ENCODE assay signal across 23 cellular contexts in genomic region chr17:50467114-50467854, GRCh38. TPM values are rescaled to one million over a fixed set of nuclear protein-coding genes. Genes with fewer than 3 reads are reported as not detected.
DNase-seq lines count a peak whose midpoint lies in the region; ATAC-seq and TF ChIP-seq lines count a peak whose summit lies in the region.
"Had no signal": no experiment of that assay in that cellular context is flagged by ENCODE, and none has a peak within 500 bp of the region (broad histone marks: within the 10 kb centered on the region; RNA-seq: fewer than 3 reads in every experiment).

No MANE protein-coding gene starts in this region.

- H3K9me3 ChIP-seq in colonic mucosa (no peaks in the 10 kb centered on the region), uterus (no peaks in the 10 kb centered on the region)
- H3K9me3 ChIP-seq: tibial nerve had no signal

- peak overlapping the region; percentile 79 for H3K27ac ChIP-seq in colonic mucosa
- H3K27ac ChIP-seq in uterus = no peak overlapping the region
- H3K27ac ChIP-seq: SK-N-MC, tibial nerve had no signal

- peaks cover 6% of the 10 kb centered on the region for H3K27me3 Mint-ChIP-seq in activated naive CD8-positive, alpha-beta T cell
- peaks cover 25% of the 10 kb centered on the region for H3K27me3 Mint-ChIP-seq in activated naive CD8-positive, alpha-beta T cell treated with anti-CD3 and anti-CD28 coated beads, Interleukin-2, amount 50 U/mL, for 24 hours
- peaks cover 52% of the 10 kb centered on the region for H3K27me3 Mint-ChIP-seq in nephron (ENCODE audit: low read depth)

- intact Hi-C loops in colonic mucosa (cut with DNase I) (no loop called here), uterus (cut with DNase I; ENCODE audit: low total_unique reads) (no loop called here)

- H3K4me3 Mint-ChIP-seq in activated naive CD8-positive, alpha-beta T cell = peak overlapping the region; percentile 23
- no peak overlapping the region for H3K4me3 Mint-ChIP-seq in activated naive CD8-positive, alpha-beta T cell treated with anti-CD3 and anti-CD28 coated beads, Interleukin-2, amount 50 U/mL, for 24 hours
- H3K4me3 Mint-ChIP-seq in nephron = peak overlapping the region; percentile 62 to 70 (median 63)
- H3K4me3 Mint-ChIP-seq: activated CD4-positive, alpha-beta memory T cell treated with anti-CD3 and anti-CD28 coated beads, Interleukin-2, amount 10 ng/mL, durations not matched to agents 7 days and 5 days; T-helper 2 cell treated with Interferon-gamma antibody and Interleukin-4, amounts not matched to agents 5 μg/mL and 100 μg/mL, for 36 hours had no signal

- no peaks in the 10 kb centered on the region for H3K36me3 Mint-ChIP-seq in activated naive CD8-positive, alpha-beta T cell
- no peaks in the 10 kb centered on the region for H3K36me3 Mint-ChIP-seq in activated naive CD8-positive, alpha-beta T cell treated with anti-CD3 and anti-CD28 coated beads, Interleukin-2, amount 50 U/mL, for 24 hours (ENCODE audit: low read depth)
- peaks cover 8% of the 10 kb centered on the region for H3K36me3 Mint-ChIP-seq in nephron (ENCODE audit: low read depth)

- H3K4me1 ChIP-seq in colonic mucosa = peaks cover 25% of the 10 kb centered on the region
- H3K4me1 ChIP-seq in uterus = peaks cover 0 to 15% of the 10 kb centered on the region in 2 donors

- H3K27me3 ChIP-seq in colonic mucosa = peaks cover 11% of the 10 kb centered on the region
- no peaks in the 10 kb centered on the region for H3K27me3 ChIP-seq in uterus

- no peak for ATAC-seq in activated naive CD8-positive, alpha-beta T cell treated with anti-CD3 and anti-CD28 coated beads, Interleukin-2, amount 50 U/mL, for 24 hours
- ATAC-seq: right cardiac atrium had no signal

- H3K9ac ChIP-seq in colonic mucosa (ENCODE audit: low read depth in 2 of 2, low read length in 2 of 2) = peak overlapping the region in 1 of 2 donors; percentile 59

- DNase-seq in activated naive CD8-positive, alpha-beta T cell treated with anti-CD3 and anti-CD28 coated beads, Interleukin-2, amount 50 U/mL, for 24 hours = no peak
- DNase-seq in colonic mucosa = no peak
- no peak for DNase-seq in NCI-H1417 (lab: John Stamatoyannopoulos, UW)
- DNase-seq in NCI-H82 treated with DMSO at 0.1 percent for 48 hours (lab: John Stamatoyannopoulos, UW; ENCODE audit: unreplicated experiment) = no peak
- no peak for DNase-seq in NCI-H82 (lab: John Stamatoyannopoulos, UW)
- DNase-seq in uterus = no peak
- DNase-seq: 8988T; activated CD4-positive, alpha-beta memory T cell treated with anti-CD3 and anti-CD28 coated beads, Interleukin-2, amount 10 ng/mL, durations not matched to agents 7 days and 5 days; activated CD4-positive, CD25-positive, alpha-beta regulatory T cell; activated naive CD4-positive, alpha-beta T cell treated with anti-CD3 and anti-CD28 coated beads, Interleukin-2, amount 50 U/mL, for 16 hours; activated T-cell treated with anti-CD3 and anti-CD28 coated beads, Interleukin-2, amount 50 U/mL, for 1 hour; glutamatergic neuron; NCI-H2107 had no signal

- no peaks in the 10 kb centered on the region for H3K9me3 Mint-ChIP-seq in activated naive CD8-positive, alpha-beta T cell (ENCODE audit: low read depth)
- no peaks in the 10 kb centered on the region for H3K9me3 Mint-ChIP-seq in activated naive CD8-positive, alpha-beta T cell treated with anti-CD3 and anti-CD28 coated beads, Interleukin-2, amount 50 U/mL, for 24 hours
- no peaks in the 10 kb centered on the region for H3K9me3 Mint-ChIP-seq in nephron
- H3K9me3 Mint-ChIP-seq: activated CD4-positive, alpha-beta memory T cell treated with anti-CD3 and anti-CD28 coated beads, Interleukin-2, amount 10 ng/mL, durations not matched to agents 7 days and 5 days; T-helper 2 cell treated with Interferon-gamma antibody and Interleukin-4, amounts not matched to agents 5 μg/mL and 100 μg/mL, for 36 hours had no signal

- no peak for TF ChIP-seq CTCF in colonic mucosa (IDR thresholded peaks at IDR 0.05)
- TF ChIP-seq CTCF in nephron (IDR thresholded peaks at IDR 0.05; ENCODE audit: unreplicated experiment in 3 of 3) = no peak
- no peak for TF ChIP-seq CTCF in uterus (IDR thresholded peaks at IDR 0.05)

- H3K27ac Mint-ChIP-seq in activated naive CD8-positive, alpha-beta T cell = no peak overlapping the region
- H3K27ac Mint-ChIP-seq in activated naive CD8-positive, alpha-beta T cell treated with anti-CD3 and anti-CD28 coated beads, Interleukin-2, amount 50 U/mL, for 24 hours = no peak overlapping the region
- no peak overlapping the region for H3K27ac Mint-ChIP-seq in nephron
- H3K27ac Mint-ChIP-seq: activated CD4-positive, alpha-beta memory T cell treated with anti-CD3 and anti-CD28 coated beads, Interleukin-2, amount 10 ng/mL, durations not matched to agents 7 days and 5 days; T-helper 2 cell treated with Interferon-gamma antibody and Interleukin-4, amounts not matched to agents 5 μg/mL and 100 μg/mL, for 36 hours had no signal

- no peak for TF ChIP-seq POLR2A in uterus (IDR thresholded peaks at IDR 0.05)

- H3K4me1 Mint-ChIP-seq in activated naive CD8-positive, alpha-beta T cell (ENCODE audit: low read depth) = peaks cover 15% of the 10 kb centered on the region
- peaks cover 2% of the 10 kb centered on the region for H3K4me1 Mint-ChIP-seq in activated naive CD8-positive, alpha-beta T cell treated with anti-CD3 and anti-CD28 coated beads, Interleukin-2, amount 50 U/mL, for 24 hours
- H3K4me1 Mint-ChIP-seq in nephron = peaks cover 32% of the 10 kb centered on the region

- H3K36me3 ChIP-seq in colonic mucosa (no peaks in the 10 kb centered on the region), uterus (no peaks in the 10 kb centered on the region)

- H3K4me3 ChIP-seq in colonic mucosa (no peak overlapping the region), uterus (no peak overlapping the region)
- H3K4me3 ChIP-seq: SK-N-MC, tibial nerve had no signal

RNA-seq across cellular contexts. Expression of gene CHAD, which starts 1.4 kb away (rescaled TPM):
- 1 to 10 TPM; 1.8 to 3.6 TPM for total RNA-seq in colonic mucosa
- not detected for total RNA-seq in uterus
- total RNA-seq: activated CD4-positive, alpha-beta memory T cell treated with anti-CD3 and anti-CD28 coated beads, Interleukin-2, amount 10 ng/mL, durations not matched to agents 7 days and 5 days; astrocyte; mononuclear cell; NCI-H460; osteocyte; tibial nerve had no signal

RNA-seq across cellular contexts. Expression of gene RSAD1, which starts 11.4 kb away (rescaled TPM):
- 10 to 100 TPM; 22.2 to 29.3 TPM for total RNA-seq in colonic mucosa
- total RNA-seq in uterus = 10 to 100 TPM; 12.9 to 42.6 (median 30.7) TPM

RNA-seq across cellular contexts. Expression of gene MYCBPAP, which starts 41.0 kb away (rescaled TPM):
- total RNA-seq in colonic mucosa (1 to 10 TPM in 1 of 2 donors, under 1 TPM in 1; 0.56 to 2.8 TPM), uterus (10 to 100 TPM in 1 of 4 donors, 1 to 10 TPM in 3; 2.7 to 11.5 (median 5.1) TPM)

RNA-seq across cellular contexts. Expression of gene ACSF2, which starts 41.3 kb away (rescaled TPM):
- 100 to 1,000 TPM in 1 of 2 donors, 10 to 100 TPM in 1; 50.8 to 119 TPM for total RNA-seq in colonic mucosa
- total RNA-seq in uterus = 10 to 100 TPM; 16.7 to 60.6 (median 45.7) TPM
